2 cellular contexts compared by ENCODE assay signal in genomic region chr4:186737427-186737826, GRCh38.
TF ChIP-seq lines count a peak whose summit lies in the region.

No MANE protein-coding gene starts in this region.

TF ChIP-seq in HCT116, 20 proteins besides CTCF, POLR2A, EP300 and RAD21 (continued from another document):
- no peak for TF ChIP-seq EZH2phosphoT487 (IDR thresholded peaks at IDR 0.05; ENCODE audit: borderline replicate concordance)
TF ChIP-seq in HCT116: peak in this region for 0.

TF ChIP-seq in WTC11, 78 proteins besides CTCF, POLR2A, EP300 and RAD21 (continued from another document):
- no peak for TF ChIP-seq ELF4 (CRISPR knock-in tag; IDR thresholded peaks at IDR 0.05; ENCODE audit: low read depth)
- TF ChIP-seq NFATC4 (CRISPR knock-in tag; IDR thresholded peaks at IDR 0.05): no peak
- TF ChIP-seq CBFB (CRISPR knock-in tag; IDR thresholded peaks at IDR 0.05; ENCODE audit: low read depth): no peak
- no peak for TF ChIP-seq ZNF281 (CRISPR knock-in tag; IDR thresholded peaks at IDR 0.05)
- TF ChIP-seq AR (CRISPR knock-in tag; IDR thresholded peaks at IDR 0.05): no peak
